14 cellular contexts compared by ENCODE assay signal in genomic region chr1:110243146-110243545, GRCh38. TPM values are rescaled to one million over a fixed set of nuclear protein-coding genes. Genes with fewer than 3 reads are reported as not detected.
DNase-seq lines count a peak whose midpoint lies in the region; ATAC-seq, FAIRE-seq and TF ChIP-seq lines count a peak whose summit lies in the region.
"Had no signal": no experiment of that assay in that cellular context is flagged by ENCODE, and none has a peak within 500 bp of the region (broad histone marks: within the 10 kb centered on the region; RNA-seq: fewer than 3 reads in every experiment).

No MANE protein-coding gene starts in this region.

- WGBS in GM12878 (ENCODE audit: insufficient coverage, insufficient replicate concordance, low lambda C conversion rate, missing lambda C conversion rate) = 45% methylated on average over 7 of the region's 7 CpGs

- H3K27me3 ChIP-seq in GM12878 (replicated peaks in 1 of 2; ENCODE audit: control insufficient read depth in 2 of 2, insufficient read depth in 2 of 2, low read length in 1 of 2) (no peaks in the 10 kb centered on the region; a peak in 1 of 4 replicates), ascending aorta (no peaks in the 10 kb centered on the region)

- H4K20me1 ChIP-seq in GM12878 (ENCODE audit: control insufficient read depth, insufficient read depth) = no peaks in the 10 kb centered on the region

- H3K79me2 ChIP-seq in GM12878 (ENCODE audit: control insufficient read depth, insufficient read depth, low read length) = no peaks in the 10 kb centered on the region

- RAD21 ChIA-PET in GM12878 (lab: Charles Lee; ENCODE audit: unreplicated experiment) = interaction anchor here (2.3 to 3.6 kb wide), 3 partner anchors 35 to 43 kb away, joined by 8 to 21 read pairs (median 10); partner anchors contain the start of gene KCNC4

- ATAC-seq in GM18907 (IDR thresholded peaks at IDR 0.05; ENCODE audit: unreplicated experiment) = peak; percentile 30
- ATAC-seq in GM12878 = peak; percentile 30
- ATAC-seq: gastrocnemius medialis, HCT116 had no signal

- H2AFZ ChIP-seq in GM12878 (ENCODE audit: control insufficient read depth, low read depth, low read length) = peak overlapping the region; percentile 62

- DNase-seq in NAMALWA (ENCODE audit: low spot score) = peak; percentile 49
- DNase-seq in GM12878 (ENCODE audit: low read depth, low spot score) = no peak
- no peak for DNase-seq in NCI-H748 (lab: John Stamatoyannopoulos, UW; ENCODE audit: unreplicated experiment)
- no peak for DNase-seq in NCI-H1436 treated with DMSO at 0.1 percent for 48 hours (lab: John Stamatoyannopoulos, UW)
- DNase-seq in NCI-H1930 (lab: John Stamatoyannopoulos, UW) = no peak
- DNase-seq in ascending aorta (ENCODE audit: low spot score in 2 of 2) = no peak
- DNase-seq: gastrocnemius medialis; KG1; stimulated activated CD4-positive, alpha-beta T cell treated with anti-CD3 and anti-CD28 coated beads, Interleukin-12 subunit alpha, Interleukin-12 subunit beta, amount 100 ng/mL, for 4 hours had no signal

- no TSS peak for BruUV-seq in GM12878 (replicated peaks; lab: Mats Ljungman, UMichigan)

- H3K4me1 ChIP-seq in GM12878 (ENCODE audit: control insufficient read depth, insufficient read depth, low read length) (peaks cover 16% of the 10 kb centered on the region; the same call in 1 of the 2 replicates), ascending aorta (peaks cover 0 to 9% of the 10 kb centered on the region in 2 donors)

- TF ChIP-seq CTCF in 22Rv1 (IDR thresholded peaks at IDR 0.05) (no peak), GM12878 (IDR thresholded peaks at IDR 0.05 in 2 of 3, conservative IDR thresholded peaks at IDR 0.05 in 1 of 3; ENCODE audit: control insufficient read depth in 2 of 3, extremely low read depth in 1 of 3, insufficient read depth in 1 of 3, low read depth in 3 of 3, low read length in 3 of 3) (no peak), ascending aorta (IDR thresholded peaks at IDR 0.05) (no peak)

- SMC1A ChIA-PET in GM12878 (lab: Charles Lee; ENCODE audit: uncharacterized antibody, unreplicated experiment) = interaction anchor here (0.6 to 1.8 kb wide), 6 partner anchors 9 to 681 kb away, joined by 3 to 12 read pairs (median 4); no protein-coding TSS in a partner anchor

- H3K36me3 ChIP-seq in GM12878 (ENCODE audit: control insufficient read depth in 2 of 2, insufficient read depth in 2 of 2, low read length in 1 of 2) (no peaks in the 10 kb centered on the region), ascending aorta (no peaks in the 10 kb centered on the region)
- H3K36me3 ChIP-seq: gastrocnemius medialis had no signal

- no peak for TF ChIP-seq EP300 in GM12878 (IDR thresholded peaks at IDR 0.05; ENCODE audit: borderline replicate concordance in 1 of 2, control insufficient read depth in 1 of 2, low read depth in 2 of 2, low read length in 2 of 2)

- no peak overlapping the region for H3K9ac ChIP-seq in GM12878 (ENCODE audit: control insufficient read depth, insufficient read depth, low read length)

- H3K4me3 ChIP-seq in GM12878 (no peak overlapping the region), ascending aorta (no peak overlapping the region)
- H3K4me3 ChIP-seq: gastrocnemius medialis had no signal

- CTCF ChIA-PET in GM12878 (lab: Yijun Ruan, JAX) = interaction anchor here (3.1 to 9.7 kb wide), 2 partner anchors 35 to 70 kb away, joined by 12 to 58 read pairs; no protein-coding TSS in a partner anchor

- no peak for TF ChIP-seq POLR2A in GM12878 (IDR thresholded peaks at IDR 0.05; ENCODE audit: low read depth, low read length)

- H3K9me3 ChIP-seq in GM12878 (replicated peaks; ENCODE audit: control insufficient read depth, insufficient read depth, low read length) (no peaks in the 10 kb centered on the region), ascending aorta (no peaks in the 10 kb centered on the region)
- H3K9me3 ChIP-seq: gastrocnemius medialis had no signal

- intact Hi-C loops in GM12878 (cut with micrococcal nuclease; ENCODE audit: unreplicated experiment) = no loop called here
- intact Hi-C loops in ascending aorta (cut with DNase I) = no loop called here

- H3K4me2 ChIP-seq in GM12878 (ENCODE audit: control insufficient read depth, insufficient read depth) = peak overlapping the region; percentile 6; the same call in 1 of the 2 replicates

- POLR2A ChIA-PET in GM12878 (lab: Charles Lee) = interaction anchor here (1.1 kb wide), 1 partner anchor 35 kb away, joined by 7 read pairs; no protein-coding TSS in a partner anchor

- no peak for FAIRE-seq in GM12878 (lab: Jason Lieb, UNC)
- FAIRE-seq: RCC 7860, urothelium cell line had no signal

- in situ Hi-C loops in GM12878 (cut with MboI) = no loop called here

- no peak for TF ChIP-seq RAD21 in GM12878 (IDR thresholded peaks at IDR 0.05; ENCODE audit: insufficient read depth, low read depth, low read length)

- H3K27ac ChIP-seq in 22Rv1 (peak overlapping the region; percentile 39; the same call in 1 of the 2 replicates), GM12878 (ENCODE audit: control insufficient read depth, insufficient read depth) (no peak overlapping the region), ascending aorta (peak overlapping the region in 1 of 2 donors; percentile 59)
- H3K27ac ChIP-seq: gastrocnemius medialis had no signal

TF ChIP-seq in GM12878, 131 proteins besides CTCF, POLR2A, EP300 and RAD21:
- no peak for TF ChIP-seq ATF3 (IDR thresholded peaks at IDR 0.05; ENCODE audit: borderline replicate concordance, extremely low read depth, low read depth, low read length)
- peak; percentile 12; the same call in 1 of the 2 replicates for TF ChIP-seq ZNF687 (IDR thresholded peaks at IDR 0.05)

RNA-seq across cellular contexts. Expression of gene KCNC4, which starts 33.0 kb away (rescaled TPM):
- 45.1 and 50.7 TPM in 2 replicates for total RNA-seq in GM12878 (2013; cell fraction: nucleolus; rRNA removed)
- total RNA-seq in GM12878 (2014; rRNA removed) = 0.45 and 0.93 TPM in 2 replicates
- total RNA-seq in GM12878 (2014; rRNA removed; fragmentation: Illumina TruSeq; extraction: Trizol) = 0.22 and 0.28 TPM in 2 replicates
- total RNA-seq in GM12878 (2021) = 1.7 and 1.8 TPM in 2 replicates
- 0.21 TPM for polyA plus RNA-seq in GM12878 (2011; ENCODE audit: low read depth)
- polyA plus RNA-seq in GM12878 (2011; rRNA removed) = 0.62 and 1.2 TPM in 2 replicates
- 1.2 and 1.3 TPM in 2 replicates for polyA plus RNA-seq in GM12878 (2011; cell fraction: cytosol; rRNA removed)
- polyA plus RNA-seq in GM12878 (2011; cell fraction: nucleus; rRNA removed) = 8.7 and 9.2 TPM in 2 replicates
- polyA plus RNA-seq in GM12878 (2012) = 0.45 and 1.1 TPM in 2 replicates
- polyA plus RNA-seq in GM12878 (2014; fragmentation: Illumina TruSeq; extraction: Trizol) = 0.25 and 0.26 TPM in 2 replicates
- under 1 TPM; 0.06 to 0.16 TPM for polyA plus RNA-seq in GM12878 (2014; fragmentation: Nextera tagmentation; extraction: Ambion mirVana)
- polyA plus RNA-seq in GM12878 (2014; rRNA removed) = 0.83 and 0.90 TPM in 2 replicates
- under 1 TPM; 0.06 to 0.47 TPM for polyA plus RNA-seq in GM12878 (2016; fragmentation: Nextera tagmentation; extraction: Ambion mirVana)
- 2.7 TPM in 2 replicates for polyA minus RNA-seq in GM12878 (2011; rRNA and poly(A)+ RNA removed)
- polyA minus RNA-seq in GM12878 (2011; cell fraction: cytosol; rRNA and poly(A)+ RNA removed) = 0.40 and 0.62 TPM in 2 replicates
- 3.0 and 4.0 TPM in 2 replicates for polyA minus RNA-seq in GM12878 (2011; cell fraction: nucleus; rRNA and poly(A)+ RNA removed)
- total RNA-seq in ascending aorta = 8.4 TPM
